ENCODE assay signal across 9 cellular contexts in the genomic region with DNA sequence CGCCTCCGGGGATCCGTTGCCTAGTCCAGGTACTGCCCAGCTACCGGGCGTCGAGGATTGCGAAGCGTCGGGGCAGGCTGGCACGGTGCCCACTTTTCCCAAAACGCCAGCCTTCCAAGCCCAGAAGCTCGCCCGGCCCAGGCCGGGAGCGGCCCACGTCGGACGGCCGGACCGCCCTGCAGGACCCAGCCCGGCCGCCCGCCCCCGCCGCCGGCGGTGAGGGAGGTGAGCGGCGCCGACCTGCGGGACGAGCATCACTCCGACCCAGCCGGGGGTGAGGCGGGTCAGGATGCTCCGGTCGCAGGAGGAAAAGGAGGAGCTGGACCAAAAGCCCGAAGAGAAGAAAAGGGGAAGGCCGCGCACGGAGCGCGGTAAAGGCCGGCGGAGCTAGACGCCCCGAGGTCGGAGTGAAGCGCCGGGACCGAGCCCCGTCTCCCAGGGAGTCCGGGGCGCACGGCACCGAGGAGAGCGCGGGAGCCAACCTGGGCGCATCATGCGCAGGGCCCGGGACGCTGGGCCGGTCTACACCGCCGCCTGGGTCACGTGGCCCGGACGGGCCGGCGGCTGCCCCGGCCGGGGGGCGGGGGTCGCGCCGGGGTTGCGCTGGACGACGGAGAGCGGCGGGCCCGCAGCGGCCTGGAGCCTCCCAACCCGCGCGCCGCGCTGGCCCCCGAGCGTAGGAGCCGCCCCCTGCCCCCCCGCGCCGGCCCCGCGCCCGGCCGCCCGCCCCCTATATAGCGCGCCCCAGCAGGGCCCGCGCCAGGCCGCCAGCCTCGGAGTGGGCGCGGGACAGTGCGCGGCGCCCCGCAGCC. TPM values are rescaled to one million over a fixed set of nuclear protein-coding genes. Genes with fewer than 3 reads are reported as not detected.
DNase-seq lines count a peak whose midpoint lies in the region; ATAC-seq and TF ChIP-seq lines count a peak whose summit lies in the region.
"Had no signal": no experiment of that assay in that cellular context is flagged by ENCODE, and none has a peak within 500 bp of the region (broad histone marks: within the 10 kb centered on the region; RNA-seq: fewer than 3 reads in every experiment).

A gene (plus strand): TSS at position 762 of the 812 bp plus-strand sequence. CDS start 146 bp downstream, outside the sequence.

- H3K27ac ChIP-seq in CD4-positive, alpha-beta T cell (ENCODE audit: low read depth, low read length): no peak within 1 kb of the TSS
- H3K27ac ChIP-seq in PC-9 (peak within 1 kb of the TSS; percentile 57; the same call in 1 of the 2 replicates), ovary (no peak within 1 kb of the TSS)
- H3K27ac ChIP-seq in effector memory CD4-positive, alpha-beta T cell (ENCODE audit: insufficient read depth, low read length, poor library complexity, severe bottlenecking): no peak within 1 kb of the TSS

- peaks cover 73% of the 10 kb centered on the region for H3K27me3 ChIP-seq in CD4-positive, alpha-beta T cell (ENCODE audit: control insufficient read depth, insufficient read depth, low read length)
- H3K27me3 ChIP-seq in PC-9 (ENCODE audit: insufficient read depth, low read depth) (no peaks in the 10 kb centered on the region), ovary (peaks cover 4% of the 10 kb centered on the region)
- peaks cover 36% of the 10 kb centered on the region for H3K27me3 ChIP-seq in effector memory CD4-positive, alpha-beta T cell (replicated peaks; ENCODE audit: control insufficient read depth, insufficient read depth, low read length, poor library complexity, severe bottlenecking)

- TF ChIP-seq POLR2A in ovary (IDR thresholded peaks at IDR 0.05): no peak

- H3K27ac Mint-ChIP-seq in CD4-positive, alpha-beta T cell: no peak within 1 kb of the TSS

- no peaks in the 10 kb centered on the region for H3K36me3 Mint-ChIP-seq in CD4-positive, alpha-beta T cell (ENCODE audit: low read depth)

- ATAC-seq in CD4-positive, alpha-beta T cell (ENCODE audit: poor library complexity): no peak
- no peak for ATAC-seq in GM19328 (IDR thresholded peaks at IDR 0.05; ENCODE audit: unreplicated experiment)

- H3K9me2 ChIP-seq in PC-9 (ENCODE audit: insufficient read depth): no peaks in the 10 kb centered on the region

- CTCF ChIA-PET in CD4-positive, alpha-beta T cell (lab: Charles Lee): no interaction called here
- CTCF ChIA-PET in PC-9 (lab: Charles Lee): interaction anchor here (0.7 kb wide), 1 partner anchor 94 kb away, joined by 3 read pairs; no protein-coding TSS in a partner anchor

- H3K79me2 ChIP-seq in PC-9 (ENCODE audit: low read depth): no peaks in the 10 kb centered on the region

- POLR2A ChIA-PET in CD4-positive, alpha-beta T cell (lab: Charles Lee): no interaction called here
- POLR2A ChIA-PET in PC-9 (lab: Charles Lee; ENCODE audit: unreplicated experiment): no interaction called here

- no peak for TF ChIP-seq EP300 in ovary (IDR thresholded peaks at IDR 0.05)

- no peak for DNase-seq in CD4-positive, alpha-beta T cell
- no peak for DNase-seq in PC-9
- DNase-seq in foreskin fibroblast: no peak
- peak in 2 of 5 donors; percentile 44 to 54 for DNase-seq in ovary
- no peak for DNase-seq in inferior parietal cortex (ENCODE audit: extremely low spot score)
- no peak for DNase-seq in effector memory CD4-positive, alpha-beta T cell
- no peak for DNase-seq in A172 (ENCODE audit: low spot score)
- DNase-seq: NCI-H524 treated with DMSO at 0.1 percent for 48 hours had no signal

- peak within 1 kb of the TSS; percentile 76 for H3K4me2 ChIP-seq in PC-9

- peak within 1 kb of the TSS; percentile 39 for H3K4me3 Mint-ChIP-seq in CD4-positive, alpha-beta T cell

- H3K4me1 ChIP-seq in PC-9 (replicated peaks; ENCODE audit: insufficient read depth) (peaks cover 43% of the 10 kb centered on the region), ovary (ENCODE audit: insufficient read depth) (peaks cover 3% of the 10 kb centered on the region)
- H3K4me1 ChIP-seq in effector memory CD4-positive, alpha-beta T cell (ENCODE audit: control insufficient read depth, insufficient read depth, low read length, poor library complexity, severe bottlenecking): peaks cover 5% of the 10 kb centered on the region

- H3K36me3 ChIP-seq in PC-9 (ENCODE audit: low read depth) (no peaks in the 10 kb centered on the region), ovary (no peaks in the 10 kb centered on the region)
- H3K36me3 ChIP-seq in effector memory CD4-positive, alpha-beta T cell (ENCODE audit: control insufficient read depth, insufficient read depth, low read length): no peaks in the 10 kb centered on the region

- peaks cover 16% of the 10 kb centered on the region; the same call in 1 of the 2 replicates for H3F3A ChIP-seq in PC-9 (ENCODE audit: insufficient read depth, low read depth)

- H3K9me3 ChIP-seq in CD4-positive, alpha-beta T cell (ENCODE audit: control insufficient read depth, low read length): no peaks in the 10 kb centered on the region
- H3K9me3 ChIP-seq in PC-9 (ENCODE audit: insufficient read depth, low read depth): no peaks in the 10 kb centered on the region
- H3K9me3 ChIP-seq in ovary: no peaks in the 10 kb centered on the region
- H3K9me3 ChIP-seq in effector memory CD4-positive, alpha-beta T cell (ENCODE audit: control insufficient read depth, low read length): no peaks in the 10 kb centered on the region

- WGBS in ovary, 3 donors: 1 to 3% (median 2%) methylated on average over 68 to 111 of the region's 111 CpGs

- intact Hi-C loops in CD4-positive, alpha-beta T cell (cut with DNase I, micrococcal nuclease): no loop called here
- intact Hi-C loops in PC-9 (cut with micrococcal nuclease; ENCODE audit: unreplicated experiment) (loop anchor here (10.0 kb wide), 1 partner anchor 203 kb away; a partner anchor contains a TSS), ovary (cut with DNase I) (loop anchor here in 1 of 4 donors (10.0 kb wide), 3 partner anchors 93 to 213 kb away; a partner anchor contains a TSS)

- no peaks in the 10 kb centered on the region for H4K20me1 ChIP-seq in PC-9 (ENCODE audit: insufficient read depth)

- H3K4me3 ChIP-seq in PC-9 (no peak within 1 kb of the TSS), foreskin fibroblast (ENCODE audit: low read depth in 1 of 2, low read length in 2 of 2) (peak within 1 kb of the TSS; percentile 5 to 13), ovary (peak within 1 kb of the TSS; percentile 11)
- no peak within 1 kb of the TSS for H3K4me3 ChIP-seq in effector memory CD4-positive, alpha-beta T cell (ENCODE audit: insufficient read depth, low read depth, low read length, poor library complexity, severe bottlenecking)

- no peaks in the 10 kb centered on the region for H3K9me3 Mint-ChIP-seq in CD4-positive, alpha-beta T cell

- H3K27me3 Mint-ChIP-seq in CD4-positive, alpha-beta T cell: peaks cover 85% of the 10 kb centered on the region

- H3K4me1 Mint-ChIP-seq in CD4-positive, alpha-beta T cell (ENCODE audit: low read depth): peaks cover 8% of the 10 kb centered on the region

- no peak within 1 kb of the TSS for H2AFZ ChIP-seq in PC-9

- TF ChIP-seq CTCF in CD4-positive, alpha-beta T cell (IDR thresholded peaks at IDR 0.05): no peak
- TF ChIP-seq CTCF in PC-9 (conservative IDR thresholded peaks at IDR 0.05) (no peak), foreskin fibroblast (IDR thresholded peaks at IDR 0.05; ENCODE audit: low read depth, low read length) (no peak), ovary (IDR thresholded peaks at IDR 0.05) (no peak)

- no TSS peak for BruUV-seq in PC-9 (replicated peaks; lab: Mats Ljungman, UMichigan)

RNA-seq across cellular contexts. Expression of the gene that starts here (rescaled TPM):
- total RNA-seq in CD4-positive, alpha-beta T cell: not detected
- total RNA-seq in PC-9 (2021): 0.31 and 0.45 TPM in 2 replicates
- under 1 TPM in 4 of 7 donors, not detected in 3; 0.47 to 0.92 (median 0.53) TPM for total RNA-seq in ovary
- under 1 TPM in 1 of 2 donors, not detected in 1; 0.12 TPM for polyA plus RNA-seq in ovary
- 0.07 TPM in 1 of 2 replicates, not detected in the other for total RNA-seq in A172 (2014; rRNA removed; shearing (Covaris generic))

Comparison
In these comparisons a context has a peak if more than half of its experiments do, and no peak if none do; other contexts are left out.
1. H3K4me3 ChIP-seq: peak in foreskin fibroblast (2 of 2) and ovary (single experiment); none in PC-9 (single experiment) and effector memory CD4-positive, alpha-beta T cell (single experiment).